Comparison of ENCODE assay signal across 13 cellular contexts in genomic region chr12:12979731-12980259, GRCh38. TPM values are rescaled to one million over a fixed set of nuclear protein-coding genes. Genes with fewer than 3 reads are reported as not detected.
A peak's percentile ranks its signal among the peaks of the same experiment; 100 is the strongest.
DNase-seq lines count a peak whose midpoint lies in the region; ATAC-seq and TF ChIP-seq lines count a peak whose summit lies in the region.
"Had no signal": no experiment of that assay in that cellular context is flagged by ENCODE, and none has a peak within 500 bp of the region (broad histone marks: within the 10 kb centered on the region; RNA-seq: fewer than 3 reads in every experiment).

No MANE protein-coding gene starts in this region.

- H2BK12ac ChIP-seq in neuronal stem cell (ENCODE audit: low read length) = no peak overlapping the region

- intact Hi-C loops in CD8-positive, alpha-beta T cell (cut with DNase I, micrococcal nuclease) = loop anchor here in 1 of 2 experiments (5.0 kb wide), 1 partner anchor 62 kb away; no protein-coding TSS in a partner anchor

- H3K9me3 Mint-ChIP-seq in CD8-positive, alpha-beta T cell = no peaks in the 10 kb centered on the region
- H3K9me3 Mint-ChIP-seq: central memory CD8-positive, alpha-beta T cell; natural killer cell treated with Interleukin-12 subunit alpha and Interleukin-12 subunit beta and Interleukin-15 and Interleukin-18, amount 100 ng/mL, for 72 hours had no signal

- peaks cover 2 to 20% of the 10 kb centered on the region in 2 experiments; a peak in 3 of 4 replicates for H3K4me1 ChIP-seq in SK-N-SH (ENCODE audit: control insufficient read depth in 1 of 2, insufficient read depth in 2 of 2, low read depth in 1 of 2, low read length in 1 of 2)
- peaks cover 12 to 21% of the 10 kb centered on the region in 2 donors for H3K4me1 ChIP-seq in neuronal stem cell (ENCODE audit: control insufficient read depth in 2 of 2, insufficient read depth in 1 of 2, low read depth in 1 of 2, low read length in 2 of 2)
- no peaks in the 10 kb centered on the region for H3K4me1 ChIP-seq in CD8-positive, alpha-beta T cell (ENCODE audit: insufficient read depth, low read length)

- H3K27me3 Mint-ChIP-seq in CD8-positive, alpha-beta T cell (ENCODE audit: low read depth) = no peaks in the 10 kb centered on the region
- H3K27me3 Mint-ChIP-seq: central memory CD8-positive, alpha-beta T cell; natural killer cell treated with Interleukin-12 subunit alpha and Interleukin-12 subunit beta and Interleukin-15 and Interleukin-18, amount 100 ng/mL, for 72 hours had no signal

- H3K9me2 ChIP-seq in SK-N-SH = no peaks in the 10 kb centered on the region

- no peak overlapping the region for H2AK5ac ChIP-seq in neuronal stem cell (ENCODE audit: low read depth, low read length)

- WGBS in SK-N-SH (ENCODE audit: low lambda C conversion rate) = 36% methylated on average over 4 of the region's 4 CpGs
- no CpG with 5 or more reads among the region's 4 CpGs for WGBS in neuronal stem cell (ENCODE audit: extremely low coverage in 2 of 2, insufficient read length in 2 of 2, insufficient replicate concordance in 1 of 2), 2 donors

- no peaks in the 10 kb centered on the region for H4K20me1 ChIP-seq in SK-N-SH (ENCODE audit: insufficient read depth)

- DNase-seq in AG09319 (ENCODE audit: extremely low read depth, low read depth) = peak; percentile 91
- no peak for DNase-seq in SK-N-SH
- peak; percentile 98 for DNase-seq in fibroblast of pulmonary artery (ENCODE audit: low read depth)
- peak; percentile 59 for DNase-seq in neuronal stem cell (ENCODE audit: low spot score)
- DNase-seq in CD8-positive, alpha-beta T cell = no peak
- no peak for DNase-seq in T-helper 2 cell
- DNase-seq in GM13976 (ENCODE audit: low spot score) = no peak
- DNase-seq: activated CD4-positive, alpha-beta T cell treated with anti-CD3 and anti-CD28 coated beads for 4 hours; NCI-H2081 treated with DMSO at 0.1 percent for 48 hours had no signal

- no peak overlapping the region for H3K4me3 ChIP-seq in SK-N-SH (ENCODE audit: low read depth in 2 of 2, low read length in 1 of 2)
- H3K4me3 ChIP-seq in fibroblast of pulmonary artery (replicated peaks; ENCODE audit: low read depth, low read length) = no peak overlapping the region
- peak overlapping the region in 1 of 2 donors; percentile 18 for H3K4me3 ChIP-seq in neuronal stem cell (ENCODE audit: low read length in 2 of 2)
- no peak overlapping the region for H3K4me3 ChIP-seq in CD8-positive, alpha-beta T cell (ENCODE audit: low read depth, low read length)

- H3K23ac ChIP-seq in neuronal stem cell (ENCODE audit: low read depth, low read length, poor library complexity) = no peak overlapping the region

- peak overlapping the region; percentile 59 for H3K9ac ChIP-seq in SK-N-SH
- H3K9ac ChIP-seq in neuronal stem cell (ENCODE audit: low read depth, low read length, poor library complexity) = no peak overlapping the region

- no peak for TF ChIP-seq RAD21 in SK-N-SH (IDR thresholded peaks at IDR 0.05; ENCODE audit: low read length)

- H3K36me3 ChIP-seq in SK-N-SH (replicated peaks in 1 of 2; ENCODE audit: control insufficient read depth in 1 of 2, insufficient read depth in 2 of 2, low read length in 1 of 2) (peaks cover 12 to 19% of the 10 kb centered on the region in 2 experiments), neuronal stem cell (replicated peaks in 1 of 2; ENCODE audit: control insufficient read depth in 2 of 2, insufficient read depth in 2 of 2, low read length in 2 of 2) (peaks cover 11 to 32% of the 10 kb centered on the region in 2 donors)
- peaks cover 4% of the 10 kb centered on the region for H3K36me3 ChIP-seq in CD8-positive, alpha-beta T cell (ENCODE audit: insufficient read depth, low read length)

- H3F3A ChIP-seq in SK-N-SH (replicated peaks; ENCODE audit: insufficient read depth) = peaks cover 41% of the 10 kb centered on the region

- H3K27ac Mint-ChIP-seq in CD8-positive, alpha-beta T cell = no peak overlapping the region
- H3K27ac Mint-ChIP-seq: natural killer cell treated with Interleukin-12 subunit alpha and Interleukin-12 subunit beta and Interleukin-15 and Interleukin-18, amount 100 ng/mL, for 72 hours had no signal

- TF ChIP-seq EP300 in SK-N-SH (IDR thresholded peaks at IDR 0.05; ENCODE audit: borderline replicate concordance in 1 of 2, low read depth in 1 of 2, low read length in 1 of 2) = no peak

- no peak overlapping the region for H4K8ac ChIP-seq in neuronal stem cell (ENCODE audit: low read depth, low read length)

- H3K79me1 ChIP-seq in neuronal stem cell (ENCODE audit: low read depth, low read length) = no peaks in the 10 kb centered on the region

- POLR2A ChIA-PET in SK-N-SH (lab: Yijun Ruan, JAX) = no interaction called here
- POLR2A ChIA-PET in CD8-positive, alpha-beta T cell (lab: Charles Lee) = no interaction called here

- no peaks in the 10 kb centered on the region for H3K4me1 Mint-ChIP-seq in CD8-positive, alpha-beta T cell (ENCODE audit: low read depth)
- H3K4me1 Mint-ChIP-seq: central memory CD8-positive, alpha-beta T cell had no signal

- CTCF ChIA-PET in SK-N-SH (lab: Yijun Ruan, JAX) = interaction anchor here (0.6 to 5.8 kb wide), 4 partner anchors 64 to 559 kb away, joined by 3 to 38 read pairs (median 4); no protein-coding TSS in a partner anchor
- CTCF ChIA-PET in CD8-positive, alpha-beta T cell (lab: Charles Lee) = interaction anchor here (3.5 kb wide), 1 partner anchor 63 kb away, joined by 15 read pairs; no protein-coding TSS in a partner anchor

- peaks cover 27% of the 10 kb centered on the region for H3K36me3 Mint-ChIP-seq in CD8-positive, alpha-beta T cell
- H3K36me3 Mint-ChIP-seq: natural killer cell treated with Interleukin-12 subunit alpha and Interleukin-12 subunit beta and Interleukin-15 and Interleukin-18, amount 100 ng/mL, for 72 hours had no signal

- no peak overlapping the region for H3K14ac ChIP-seq in neuronal stem cell (ENCODE audit: low read length)

- H3K27ac ChIP-seq in SK-N-SH (ENCODE audit: low read depth in 2 of 2, low read length in 1 of 2) = peak overlapping the region in 1 of 2 experiments; percentile 88; a peak in 2 of 4 replicates
- H3K27ac ChIP-seq in neuronal stem cell (replicated peaks; ENCODE audit: low read length) = peak overlapping the region; percentile 40
- no peak overlapping the region for H3K27ac ChIP-seq in CD8-positive, alpha-beta T cell (ENCODE audit: low read depth, low read length)

- TF ChIP-seq CTCF in AG09319 (IDR thresholded peaks at IDR 0.05; ENCODE audit: low read depth, low read length) (no peak), SK-N-SH (IDR thresholded peaks at IDR 0.05) (no peak), fibroblast of pulmonary artery (IDR thresholded peaks at IDR 0.05; ENCODE audit: low read length, missing control alignments) (no peak), GM13976 (IDR thresholded peaks at IDR 0.05; ENCODE audit: borderline replicate concordance, control extremely low read depth, extremely low read depth, insufficient read depth, missing control alignments) (no peak)
- TF ChIP-seq CTCF in CD8-positive, alpha-beta T cell (IDR thresholded peaks at IDR 0.05) = no peak

- no peak for ATAC-seq in CD8-positive, alpha-beta T cell
- no peak for ATAC-seq in GM18498 (IDR thresholded peaks at IDR 0.05; ENCODE audit: unreplicated experiment)
- ATAC-seq: natural killer cell treated with Interleukin-12 subunit alpha and Interleukin-12 subunit beta and Interleukin-15 and Interleukin-18, amount 100 ng/mL, for 72 hours had no signal

- peak overlapping the region; percentile 46; the same call in 1 of the 2 replicates for H3K4me2 ChIP-seq in SK-N-SH
- no peak overlapping the region for H3K4me2 ChIP-seq in neuronal stem cell (ENCODE audit: insufficient read depth, low read length, poor library complexity, severe bottlenecking)

- H3K79me2 ChIP-seq in SK-N-SH (ENCODE audit: insufficient read depth) = peaks cover 9% of the 10 kb centered on the region; the same call in 1 of the 2 replicates

- no peaks in the 10 kb centered on the region for H3K27me3 ChIP-seq in SK-N-SH (ENCODE audit: insufficient read depth)
- H3K27me3 ChIP-seq in neuronal stem cell (ENCODE audit: control insufficient read depth in 3 of 3, insufficient read depth in 3 of 3, low read depth in 1 of 3, low read length in 3 of 3) = no peaks in the 10 kb centered on the region
- no peaks in the 10 kb centered on the region for H3K27me3 ChIP-seq in CD8-positive, alpha-beta T cell (ENCODE audit: insufficient read depth, low read length)

- H2BK15ac ChIP-seq in neuronal stem cell (ENCODE audit: low read length) = no peak overlapping the region

- H4K91ac ChIP-seq in neuronal stem cell (ENCODE audit: low read depth, low read length, poor library complexity) = no peak overlapping the region

- no peak overlapping the region for H2BK120ac ChIP-seq in neuronal stem cell (ENCODE audit: low read depth, low read length)

- no peak overlapping the region for H2BK5ac ChIP-seq in neuronal stem cell (ENCODE audit: low read length)

- in situ Hi-C loops in GM13976 (cut with MboI; ENCODE audit: low sequenced_read_pairs, unreplicated experiment) = no loop called here

- no peak overlapping the region for H3K4me3 Mint-ChIP-seq in CD8-positive, alpha-beta T cell
- H3K4me3 Mint-ChIP-seq: central memory CD8-positive, alpha-beta T cell; natural killer cell treated with Interleukin-12 subunit alpha and Interleukin-12 subunit beta and Interleukin-15 and Interleukin-18, amount 100 ng/mL, for 72 hours had no signal

- no peak overlapping the region for H3K4ac ChIP-seq in neuronal stem cell (ENCODE audit: low read length)

- H2AFZ ChIP-seq in SK-N-SH (ENCODE audit: low read depth) = no peak overlapping the region
- H2AFZ ChIP-seq in neuronal stem cell (ENCODE audit: low read length) = peak overlapping the region; percentile 14

- H3K9me3 ChIP-seq in SK-N-SH (no peaks in the 10 kb centered on the region), neuronal stem cell (replicated peaks in 1 of 2; ENCODE audit: control insufficient read depth in 2 of 2, insufficient read depth in 1 of 2, low read depth in 1 of 2, low read length in 2 of 2) (no peaks in the 10 kb centered on the region)
- H3K9me3 ChIP-seq in CD8-positive, alpha-beta T cell (ENCODE audit: low read length) = no peaks in the 10 kb centered on the region
- H3K9me3 ChIP-seq: Caco-2 had no signal

- H3K18ac ChIP-seq in neuronal stem cell (ENCODE audit: low read length) = peak overlapping the region; percentile 15

TF ChIP-seq in SK-N-SH, 30 proteins besides CTCF, POLR2A, EP300 and RAD21 (continues in another document):
- TF ChIP-seq POLR2AphosphoS5 (IDR thresholded peaks at IDR 0.05; ENCODE audit: low read depth, low read length) (no peak), TEAD4 (IDR thresholded peaks at IDR 0.05; ENCODE audit: borderline replicate concordance, insufficient read depth) (no peak)

RNA-seq across cellular contexts. Expression of gene HEBP1, which starts 20.3 kb away (rescaled TPM):
- polyA plus RNA-seq in SK-N-SH (2012; rRNA removed) = 16.3 and 17.9 TPM in 2 replicates
- 24.2 and 25.8 TPM in 2 replicates for polyA plus RNA-seq in SK-N-SH (2012; cell fraction: cytosol; rRNA removed)
- 12.7 and 18.1 TPM in 2 replicates for polyA plus RNA-seq in SK-N-SH (2012; cell fraction: nucleus; rRNA removed)
- 63.7 TPM for polyA plus RNA-seq in neuronal stem cell (2013, experiment 1 of 2)
- polyA plus RNA-seq in neuronal stem cell (2013, experiment 2 of 2) = 63.2 TPM
- 1 to 10 TPM; 4.6 to 5.6 TPM for total RNA-seq in CD8-positive, alpha-beta T cell

RNA-seq across cellular contexts. Expression of gene GPRC5D, which starts 27.8 kb away (rescaled TPM):
- not detected in 2 replicates for polyA plus RNA-seq in SK-N-SH (2012; rRNA removed)
- not detected in 2 replicates for polyA plus RNA-seq in SK-N-SH (2012; cell fraction: cytosol; rRNA removed)
- 0.14 TPM in 1 of 2 replicates, not detected in the other for polyA plus RNA-seq in SK-N-SH (2012; cell fraction: nucleus; rRNA removed)
- 0.04 TPM for polyA plus RNA-seq in neuronal stem cell (2013, experiment 1 of 2)
- polyA plus RNA-seq in neuronal stem cell (2013, experiment 2 of 2) = 0.04 TPM
- total RNA-seq in CD8-positive, alpha-beta T cell = not detected
- total RNA-seq: Caco-2; natural killer cell treated with Interleukin-12 subunit alpha and Interleukin-12 subunit beta and Interleukin-15 and Interleukin-18, amount 100 ng/mL, for 72 hours had no signal

Comparison
In these comparisons a context has a peak if more than half of its experiments do, and no peak if none do; other contexts are left out.
1. DNase-seq: peak in AG09319 (single experiment), fibroblast of pulmonary artery (single experiment) and neuronal stem cell (single experiment); none in SK-N-SH (single experiment), CD8-positive, alpha-beta T cell (0 of 7), T-helper 2 cell (0 of 5) and GM13976 (single experiment).